ENCODE assay signal across 8 cellular contexts in genomic region chrX:110414679-110415439, GRCh38. TPM values are rescaled to one million over a fixed set of nuclear protein-coding genes. Genes with fewer than 3 reads are reported as not detected.
DNase-seq lines count a peak whose midpoint lies in the region; ATAC-seq and TF ChIP-seq lines count a peak whose summit lies in the region.

No MANE protein-coding gene starts in this region.

- no peak for TF ChIP-seq POLR2A in right lobe of liver (IDR thresholded peaks at IDR 0.05)

- WGBS in right lobe of liver (ENCODE audit: insufficient coverage, low coverage, low lambda C conversion rate, missing lambda C conversion rate): 41% methylated on average over 1 of the region's 1 CpG

- H3K9me3 ChIP-seq in SJCRH30 (replicated peaks) (no peaks in the 10 kb centered on the region), right lobe of liver (no peaks in the 10 kb centered on the region)

- H3K4me3 ChIP-seq in ACC112 (ENCODE audit: low read depth, low read length) (peak overlapping the region; percentile 21; the same call in 1 of the 2 replicates), SJCRH30 (no peak overlapping the region), right lobe of liver (no peak overlapping the region)

- H2AFZ ChIP-seq in ACC112 (ENCODE audit: low read length, unreplicated experiment): no peak overlapping the region

- no peaks in the 10 kb centered on the region for H3K27me3 ChIP-seq in ACC112 (ENCODE audit: insufficient read depth, low read length)
- H3K27me3 ChIP-seq in SJCRH30: no peaks in the 10 kb centered on the region
- H3K27me3 ChIP-seq in right lobe of liver: peaks cover 0 to 2% of the 10 kb centered on the region in 2 donors

- H3K27ac ChIP-seq in ACC112 (ENCODE audit: low read depth, low read length) (peak overlapping the region; percentile 78), SJCRH30 (no peak overlapping the region), right lobe of liver (no peak overlapping the region)

- H3K4me1 ChIP-seq in ACC112 (ENCODE audit: control insufficient read depth, insufficient read depth, low read length, unreplicated experiment) (peaks cover 24% of the 10 kb centered on the region), SJCRH30 (peaks cover 11% of the 10 kb centered on the region), right lobe of liver (no peaks in the 10 kb centered on the region)

- DNase-seq in GM19240 (ENCODE audit: insufficient read length, low spot score) (peak; percentile 19), RPMI8226 (peak; percentile 30), SJCRH30 (no peak), right lobe of liver (no peak), T-helper 2 cell (no peak), NCI-H1417 treated with DMSO at 0.1 percent for 48 hours (lab: John Stamatoyannopoulos, UW) (no peak)

- H3K36me3 ChIP-seq in ACC112 (ENCODE audit: insufficient read depth, low read length) (no peaks in the 10 kb centered on the region), SJCRH30 (no peaks in the 10 kb centered on the region), right lobe of liver (no peaks in the 10 kb centered on the region)

- intact Hi-C loops in right lobe of liver (cut with DNase I): loop anchor here (5.0 kb wide), 2 partner anchors 248 to 258 kb away; no protein-coding TSS in a partner anchor

- ATAC-seq in HG02938 (IDR thresholded peaks at IDR 0.05; ENCODE audit: unreplicated experiment) (peak; percentile 62), right lobe of liver (no peak)

- no peaks in the 10 kb centered on the region for H3K79me2 ChIP-seq in ACC112 (ENCODE audit: control insufficient read depth, insufficient read depth, low read length, unreplicated experiment)

- no peak for TF ChIP-seq CTCF in right lobe of liver (IDR thresholded peaks at IDR 0.05)

RNA-seq across cellular contexts. Expression of gene RTL9, which starts 56.2 kb away (rescaled TPM):
- 1.9 and 2.0 TPM in 2 replicates for total RNA-seq in SJCRH30 (2014; rRNA removed; shearing (Covaris generic))
- total RNA-seq in right lobe of liver: under 1 TPM in 4 of 6 experiments, not detected in 2; 0.09 to 0.29 (median 0.14) TPM

Comparison
In these comparisons a context has a peak if more than half of its experiments do, and no peak if none do; other contexts are left out.
1. DNase-seq: peak in GM19240 (single experiment) and RPMI8226 (single experiment); none in SJCRH30 (0 of 2), right lobe of liver (0 of 3), T-helper 2 cell (0 of 5) and NCI-H1417 treated with DMSO at 0.1 percent for 48 hours (single experiment).